ENCODE assay signal across 9 cellular contexts in genomic region chr1:225554216-225554812, GRCh38.
DNase-seq lines count a peak whose midpoint lies in the region; ATAC-seq and TF ChIP-seq lines count a peak whose summit lies in the region.
"Had no signal": no experiment of that assay in that cellular context is flagged by ENCODE, and none has a peak within 500 bp of the region (broad histone marks: within the 10 kb centered on the region; RNA-seq: fewer than 3 reads in every experiment).

No MANE protein-coding gene starts in this region.

- H3K36me3 Mint-ChIP-seq in nephron (ENCODE audit: low read depth), result peaks cover 56% of the 10 kb centered on the region
- H3K36me3 Mint-ChIP-seq: CD8-positive, alpha-beta memory T cell had no signal

- H3K4me3 Mint-ChIP-seq in nephron, result no peak overlapping the region
- H3K4me3 Mint-ChIP-seq: CD8-positive, alpha-beta memory T cell had no signal

- peaks cover 11% of the 10 kb centered on the region for H3K9me3 Mint-ChIP-seq in nephron

- H3K27ac Mint-ChIP-seq in nephron, result no peak overlapping the region

- peak overlapping the region in 5 of 59 donors; percentile 2 to 34 (median 4) for H3K27ac ChIP-seq in dorsolateral prefrontal cortex
- no peak overlapping the region for H3K27ac ChIP-seq in caudate nucleus (ENCODE audit: low read depth, low read length)

- DNase-seq in NCI-H1105 treated with DMSO at 0.1 percent for 48 hours (lab: John Stamatoyannopoulos, UW) (peak; percentile 28), NCI-H1105 (lab: John Stamatoyannopoulos, UW) (no peak), NCI-H2227 (lab: John Stamatoyannopoulos, UW; ENCODE audit: unreplicated experiment) (peak; percentile 31), dorsolateral prefrontal cortex (no peak), caudate nucleus (lab: John Stamatoyannopoulos, UW) (no peak)

- ATAC-seq in HG03342 (IDR thresholded peaks at IDR 0.05; ENCODE audit: unreplicated experiment) (no peak), GM21619 (IDR thresholded peaks at IDR 0.05; ENCODE audit: unreplicated experiment) (no peak)

- TF ChIP-seq CTCF in dorsolateral prefrontal cortex (IDR thresholded peaks at IDR 0.05 in 54 of 56, conservative IDR thresholded peaks at IDR 0.05 in 2 of 56; ENCODE audit: low read depth in 1 of 56, partially characterized antibody in 56 of 56), result peak in 55 of 56 donors; percentile 37 to 80 (median 69)
- peak; percentile 62 to 77 (median 68) for TF ChIP-seq CTCF in nephron (IDR thresholded peaks at IDR 0.05; ENCODE audit: unreplicated experiment in 3 of 3)

- no peaks in the 10 kb centered on the region for H3K27me3 Mint-ChIP-seq in nephron (ENCODE audit: low read depth)

- no peak overlapping the region for H3K4me3 ChIP-seq in dorsolateral prefrontal cortex

- H3K4me1 Mint-ChIP-seq in nephron, result peaks cover 13% of the 10 kb centered on the region
- H3K4me1 Mint-ChIP-seq: CD8-positive, alpha-beta memory T cell had no signal

- no peaks in the 10 kb centered on the region for H3K27me3 ChIP-seq in dorsolateral prefrontal cortex

- intact Hi-C loops in dorsolateral prefrontal cortex (cut with DNase I), result loop anchor here (5.0 to 10.0 kb wide), 3 partner anchors 77 to 100 kb away; partner anchors contain the start of gene ENAH (in 2 of the 2)

Comparison
In these comparisons a context has a peak if more than half of its experiments do, and no peak if none do; other contexts are left out.
1. DNase-seq: peak in NCI-H1105 treated with DMSO at 0.1 percent for 48 hours (single experiment) and NCI-H2227 (single experiment); none in NCI-H1105 (single experiment), dorsolateral prefrontal cortex (0 of 10) and caudate nucleus (0 of 61).